8 cellular contexts compared by ENCODE assay signal in the genomic region with DNA sequence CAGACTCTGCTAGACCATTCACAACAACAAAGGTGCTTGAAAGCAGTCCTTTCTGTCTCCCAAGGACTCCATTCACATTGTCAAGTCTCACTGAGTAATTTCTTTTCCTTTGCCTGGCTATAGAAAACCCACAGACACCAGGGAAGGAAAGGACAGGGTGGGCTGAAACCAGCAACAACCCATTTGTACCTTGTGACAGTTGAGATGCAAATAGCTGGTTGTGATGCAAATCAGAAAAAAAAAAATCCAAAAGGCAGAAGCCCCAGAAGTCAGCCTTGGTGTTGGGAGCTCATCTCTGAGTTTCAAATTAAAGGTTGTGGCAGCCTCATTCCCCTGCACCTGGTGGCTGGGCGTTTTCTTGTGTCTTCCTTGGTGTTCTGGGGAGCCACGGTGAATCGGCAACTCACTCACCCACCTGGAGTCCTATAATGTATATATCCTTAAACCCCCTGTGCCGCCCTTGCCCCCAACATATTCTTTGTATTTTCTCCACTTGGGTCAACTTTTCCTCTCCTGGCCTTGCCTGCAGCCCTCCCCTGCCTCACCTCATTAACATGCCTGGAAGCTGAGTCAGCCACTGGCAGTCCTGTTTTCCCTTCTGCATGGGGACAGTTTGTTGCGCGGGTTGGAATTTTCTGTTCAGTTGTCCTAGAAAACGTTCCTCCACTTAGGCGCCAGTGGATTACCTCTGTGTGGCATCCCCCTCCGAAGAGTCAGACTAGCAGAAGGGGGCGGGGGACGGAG.
DNase-seq lines count a peak whose midpoint lies in the region; ATAC-seq and TF ChIP-seq lines count a peak whose summit lies in the region.

No MANE protein-coding gene starts in this region.

- H3K27me3 ChIP-seq in A673 (replicated peaks; ENCODE audit: insufficient read depth, low read depth, low read length, poor library complexity): no peaks in the 10 kb centered on the region

- DNase-seq in WTC11 (ENCODE audit: low spot score) (no peak), cardiac septum (ENCODE audit: low spot score) (peak; percentile 66), progenitor cell of endocrine pancreas (ENCODE audit: low spot score, unreplicated experiment) (no peak), NCI-H524 (lab: John Stamatoyannopoulos, UW) (no peak), A673 (ENCODE audit: low spot score) (no peak)

- H3K27me3 Mint-ChIP-seq in WTC11 (ENCODE audit: low read depth) (no peaks in the 10 kb centered on the region; the same call in 1 of the 2 replicates), progenitor cell of endocrine pancreas (peaks cover 29% of the 10 kb centered on the region)

- H3K36me3 Mint-ChIP-seq in WTC11 (peaks cover 5% of the 10 kb centered on the region; the same call in 1 of the 2 replicates), progenitor cell of endocrine pancreas (ENCODE audit: insufficient read depth) (no peaks in the 10 kb centered on the region)

- no peak overlapping the region for H3K27ac ChIP-seq in A673 (ENCODE audit: low read depth, low read length, poor library complexity, severe bottlenecking)

- H3K36me3 ChIP-seq in ES-I3 (ENCODE audit: insufficient read depth, low read length) (no peaks in the 10 kb centered on the region), A673 (ENCODE audit: insufficient read depth, low read length, poor library complexity, severe bottlenecking) (peaks cover 8% of the 10 kb centered on the region)

- H3K4me3 ChIP-seq in A673 (ENCODE audit: low read depth, low read length, poor library complexity, severe bottlenecking): no peak overlapping the region

- H3K9me3 ChIP-seq in ES-I3 (ENCODE audit: control insufficient read depth, insufficient read depth, low read length): peaks cover 5% of the 10 kb centered on the region; the same call in 1 of the 2 replicates
- no peaks in the 10 kb centered on the region for H3K9me3 ChIP-seq in A673 (ENCODE audit: low read depth, low read length, poor library complexity, severe bottlenecking)

- TF ChIP-seq CTCF in WTC11 (IDR thresholded peaks at IDR 0.05) (no peak), progenitor cell of endocrine pancreas (IDR thresholded peaks at IDR 0.05; ENCODE audit: unreplicated experiment) (no peak), A673 (conservative IDR thresholded peaks at IDR 0.05; ENCODE audit: low read depth, low read length) (no peak)

- peak overlapping the region; percentile 95 for H3K27ac Mint-ChIP-seq in WTC11
- peak overlapping the region; percentile 35 for H3K27ac Mint-ChIP-seq in progenitor cell of endocrine pancreas

- peak overlapping the region; percentile 58 for H3K4me3 Mint-ChIP-seq in WTC11
- H3K4me3 Mint-ChIP-seq in progenitor cell of endocrine pancreas (ENCODE audit: low read depth): peak overlapping the region; percentile 0

- ATAC-seq in WTC11 (peak; percentile 27), HG03520 (IDR thresholded peaks at IDR 0.05; ENCODE audit: unreplicated experiment) (no peak), GM21576 (IDR thresholded peaks at IDR 0.05; ENCODE audit: unreplicated experiment) (no peak)

- peak overlapping the region; percentile 5 for H3K9ac ChIP-seq in ES-I3 (ENCODE audit: low read depth, low read length)

- peaks cover 57% of the 10 kb centered on the region for H3K4me1 Mint-ChIP-seq in WTC11
- peaks cover 25% of the 10 kb centered on the region for H3K4me1 Mint-ChIP-seq in progenitor cell of endocrine pancreas (ENCODE audit: low read depth)

- no TSS peak for BruUV-seq in A673 (replicated peaks; lab: Mats Ljungman, UMichigan)

- H3K4me1 ChIP-seq in ES-I3 (ENCODE audit: insufficient read depth, low read length) (peaks cover 33% of the 10 kb centered on the region), A673 (ENCODE audit: insufficient read depth, low read length, poor library complexity, severe bottlenecking) (no peaks in the 10 kb centered on the region)

- intact Hi-C loops in cardiac septum (cut with DNase I): no loop called here
- intact Hi-C loops in A673 (cut with micrococcal nuclease; ENCODE audit: unreplicated experiment): no loop called here

- POLR2A ChIA-PET in WTC11 (lab: Charles Lee) (interaction anchor here (1.1 kb wide), 1 partner anchor 9 kb away, joined by 3 read pairs; no protein-coding TSS in a partner anchor), A673 (lab: Charles Lee; ENCODE audit: low non-redundant PET) (no interaction called here)

- CTCF ChIA-PET in WTC11 (lab: Charles Lee): interaction anchor here (0.6 to 4.4 kb wide), 21 partner anchors 11 to 303 kb away, joined by 3 to 58 read pairs (median 5); partner anchors contain the start of gene SLC29A3
- CTCF ChIA-PET in A673 (lab: Charles Lee): no interaction called here

- H3K9me3 Mint-ChIP-seq in WTC11 (peaks cover 6% of the 10 kb centered on the region), progenitor cell of endocrine pancreas (ENCODE audit: low read depth) (no peaks in the 10 kb centered on the region)

TF ChIP-seq in WTC11, 78 proteins besides CTCF, POLR2A, EP300 and RAD21:
- no peak for TF ChIP-seq ZNF396 (CRISPR knock-in tag; IDR thresholded peaks at IDR 0.05; ENCODE audit: borderline replicate concordance)
- TF ChIP-seq TEAD1 (CRISPR knock-in tag; IDR thresholded peaks at IDR 0.05): peak; percentile 40; the same call in 1 of the 2 replicates
- TF ChIP-seq, protein P1, sequence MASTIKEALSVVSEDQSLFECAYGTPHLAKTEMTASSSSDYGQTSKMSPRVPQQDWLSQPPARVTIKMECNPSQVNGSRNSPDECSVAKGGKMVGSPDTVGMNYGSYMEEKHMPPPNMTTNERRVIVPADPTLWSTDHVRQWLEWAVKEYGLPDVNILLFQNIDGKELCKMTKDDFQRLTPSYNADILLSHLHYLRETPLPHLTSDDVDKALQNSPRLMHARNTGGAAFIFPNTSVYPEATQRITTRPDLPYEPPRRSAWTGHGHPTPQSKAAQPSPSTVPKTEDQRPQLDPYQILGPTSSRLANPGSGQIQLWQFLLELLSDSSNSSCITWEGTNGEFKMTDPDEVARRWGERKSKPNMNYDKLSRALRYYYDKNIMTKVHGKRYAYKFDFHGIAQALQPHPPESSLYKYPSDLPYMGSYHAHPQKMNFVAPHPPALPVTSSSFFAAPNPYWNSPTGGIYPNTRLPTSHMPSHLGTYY (CRISPR knock-in tag; IDR thresholded peaks at IDR 0.05): no peak
